ENCODE assay signal across 1 cellular context in the genomic region with DNA sequence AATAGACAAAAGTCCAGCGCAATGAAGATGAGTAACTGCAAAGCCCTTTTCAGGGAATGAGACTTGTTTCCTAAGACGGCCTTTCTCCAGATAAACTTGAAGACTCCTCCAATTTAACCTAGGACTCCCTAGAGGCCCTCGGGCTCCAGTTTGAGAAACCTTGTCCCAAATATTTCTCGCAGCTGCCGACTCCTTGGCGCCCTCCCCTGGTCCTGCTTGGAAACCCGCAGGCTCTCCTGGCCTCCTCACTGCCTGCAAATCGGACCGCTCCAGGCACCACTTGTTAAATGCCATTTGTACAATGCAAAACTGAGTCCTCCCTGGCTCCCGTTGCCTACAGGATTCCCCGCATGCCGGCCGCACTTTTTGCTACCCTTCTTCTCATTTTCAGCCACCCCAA.
TF ChIP-seq lines count a peak whose summit lies in the region.

No MANE protein-coding gene starts in this region.

TF ChIP-seq in liver, 16 proteins besides CTCF, POLR2A, EP300 and RAD21 (continued from another document):
- TF ChIP-seq, protein P1, sequence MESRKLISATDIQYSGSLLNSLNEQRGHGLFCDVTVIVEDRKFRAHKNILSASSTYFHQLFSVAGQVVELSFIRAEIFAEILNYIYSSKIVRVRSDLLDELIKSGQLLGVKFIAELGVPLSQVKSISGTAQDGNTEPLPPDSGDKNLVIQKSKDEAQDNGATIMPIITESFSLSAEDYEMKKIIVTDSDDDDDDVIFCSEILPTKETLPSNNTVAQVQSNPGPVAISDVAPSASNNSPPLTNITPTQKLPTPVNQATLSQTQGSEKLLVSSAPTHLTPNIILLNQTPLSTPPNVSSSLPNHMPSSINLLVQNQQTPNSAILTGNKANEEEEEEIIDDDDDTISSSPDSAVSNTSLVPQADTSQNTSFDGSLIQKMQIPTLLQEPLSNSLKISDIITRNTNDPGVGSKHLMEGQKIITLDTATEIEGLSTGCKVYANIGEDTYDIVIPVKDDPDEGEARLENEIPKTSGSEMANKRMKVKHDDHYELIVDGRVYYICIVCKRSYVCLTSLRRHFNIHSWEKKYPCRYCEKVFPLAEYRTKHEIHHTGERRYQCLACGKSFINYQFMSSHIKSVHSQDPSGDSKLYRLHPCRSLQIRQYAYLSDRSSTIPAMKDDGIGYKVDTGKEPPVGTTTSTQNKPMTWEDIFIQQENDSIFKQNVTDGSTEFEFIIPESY (IDR thresholded peaks at IDR 0.05): no peak
- TF ChIP-seq FOXA1 (IDR thresholded peaks at IDR 0.05) (no peak), EGR1 (IDR thresholded peaks at IDR 0.05; ENCODE audit: low read depth in 2 of 2) (no peak), YY1 (IDR thresholded peaks at IDR 0.05) (no peak), JUND (IDR thresholded peaks at IDR 0.05) (no peak), NR2F2 (IDR thresholded peaks at IDR 0.05) (no peak)
- TF ChIP-seq, protein P2, sequence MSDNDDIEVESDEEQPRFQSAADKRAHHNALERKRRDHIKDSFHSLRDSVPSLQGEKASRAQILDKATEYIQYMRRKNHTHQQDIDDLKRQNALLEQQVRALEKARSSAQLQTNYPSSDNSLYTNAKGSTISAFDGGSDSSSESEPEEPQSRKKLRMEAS (IDR thresholded peaks at IDR 0.05): no peak
